ENCODE assay signal across 16 cellular contexts in the genomic region with DNA sequence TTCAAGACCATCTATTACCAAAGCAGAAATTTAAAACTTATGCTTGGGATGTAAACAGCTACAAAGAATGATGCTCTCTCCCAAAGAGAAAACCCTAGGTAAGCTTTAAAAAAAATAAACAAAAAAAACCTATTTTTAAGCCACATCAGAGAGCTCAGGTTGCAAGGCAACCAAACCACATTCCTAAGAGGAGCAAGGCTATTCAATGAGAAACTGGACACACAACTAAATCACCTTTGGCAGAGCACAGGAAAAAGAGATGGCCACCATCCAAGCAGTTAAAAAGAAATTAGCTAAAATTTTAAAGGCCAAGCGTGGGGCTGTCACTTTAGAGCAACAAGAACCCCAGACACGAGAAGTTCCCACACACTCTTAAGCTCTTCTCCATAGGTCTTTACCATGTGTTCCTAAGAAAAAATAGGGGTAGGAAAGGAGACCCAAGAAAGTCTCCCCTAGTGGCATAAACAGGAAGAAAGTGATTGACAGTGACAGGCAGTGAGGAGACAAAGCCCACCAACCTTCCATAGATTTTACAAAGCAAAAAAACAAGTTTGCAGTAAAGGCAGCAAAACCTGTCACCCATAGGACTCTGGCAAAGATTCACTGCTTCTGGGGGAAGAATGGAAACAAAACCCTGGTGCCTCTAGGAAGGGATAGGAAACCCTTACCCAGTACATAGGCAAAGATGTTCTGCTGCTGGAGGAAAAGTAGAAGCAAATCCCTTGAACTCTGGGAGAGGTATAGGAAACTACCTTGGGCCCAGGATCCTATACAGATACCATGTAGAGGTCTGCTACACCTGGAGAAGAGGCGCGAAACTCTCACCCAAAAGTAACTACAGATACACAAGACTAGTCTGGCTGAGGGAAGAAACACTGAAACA.
DNase-seq lines count a peak whose midpoint lies in the region; ATAC-seq, FAIRE-seq and TF ChIP-seq lines count a peak whose summit lies in the region.
"Had no signal": no experiment of that assay in that cellular context is flagged by ENCODE, and none has a peak within 500 bp of the region (broad histone marks: within the 10 kb centered on the region; RNA-seq: fewer than 3 reads in every experiment).

No MANE protein-coding gene starts in this region.

- no peak overlapping the region for H3K4me3 Mint-ChIP-seq in neural crest cell
- H3K4me3 Mint-ChIP-seq: activated T-helper 1 cell treated with anti-CD3 and anti-CD28 coated beads, Interleukin-12 subunit alpha, Interleukin-12 subunit beta, Interleukin-2, Interleukin-4 antibody, amounts not matched to agents 30 ng/mL and 10 ng/mL and 1 ng/mL, durations not matched to agents 14 hours and 24 hours and 36 hours; IgD-negative memory B cell had no signal

- no peak overlapping the region for H3K4me3 ChIP-seq in GM12864 (ENCODE audit: low read depth, low read length)
- no peak overlapping the region for H3K4me3 ChIP-seq in bronchial epithelial cell (ENCODE audit: low read depth, low read length)
- no peak overlapping the region for H3K4me3 ChIP-seq in brain microvascular endothelial cell (ENCODE audit: low read depth, low read length)

- H3K9me3 Mint-ChIP-seq in neural crest cell = no peaks in the 10 kb centered on the region
- H3K9me3 Mint-ChIP-seq: activated T-helper 1 cell treated with anti-CD3 and anti-CD28 coated beads, Interleukin-12 subunit alpha, Interleukin-12 subunit beta, Interleukin-2, Interleukin-4 antibody, amounts not matched to agents 30 ng/mL and 10 ng/mL and 1 ng/mL, durations not matched to agents 14 hours and 24 hours and 36 hours; IgD-negative memory B cell had no signal

- TF ChIP-seq CTCF in GM12864 (IDR thresholded peaks at IDR 0.05; ENCODE audit: low read depth, low read length, missing control alignments) (peak; percentile 16), LNCAP (IDR thresholded peaks at IDR 0.05) (peak; percentile 9; the same call in 1 of the 2 replicates), bronchial epithelial cell (IDR thresholded peaks at IDR 0.05; ENCODE audit: insufficient read depth, low read length, severe bottlenecking) (no peak), neural crest cell (conservative IDR thresholded peaks at IDR 0.05) (peak; percentile 32), brain microvascular endothelial cell (IDR thresholded peaks at IDR 0.05; ENCODE audit: low read depth, low read length, missing control alignments) (no peak)

- H3K27ac Mint-ChIP-seq in neural crest cell (ENCODE audit: unreplicated experiment) = no peak overlapping the region
- H3K27ac Mint-ChIP-seq: activated T-helper 1 cell treated with anti-CD3 and anti-CD28 coated beads, Interleukin-12 subunit alpha, Interleukin-12 subunit beta, Interleukin-2, Interleukin-4 antibody, amounts not matched to agents 30 ng/mL and 10 ng/mL and 1 ng/mL, durations not matched to agents 14 hours and 24 hours and 36 hours had no signal

- H3K36me3 ChIP-seq in bronchial epithelial cell (ENCODE audit: control insufficient read depth, insufficient read depth, low read length) (no peaks in the 10 kb centered on the region), brain microvascular endothelial cell (replicated peaks) (peaks cover 2% of the 10 kb centered on the region)

- in situ Hi-C loops in brain microvascular endothelial cell (cut with HindIII; ENCODE audit: low pct_ligation_motif_present, low sequenced_read_pairs) = no loop called here

- FAIRE-seq in bronchial epithelial cell (lab: Jason Lieb, UNC) = no peak
- FAIRE-seq: kidney had no signal

- H3K27me3 Mint-ChIP-seq in neural crest cell (ENCODE audit: low read depth) = no peaks in the 10 kb centered on the region
- H3K27me3 Mint-ChIP-seq: IgD-negative memory B cell had no signal

- peaks cover 3% of the 10 kb centered on the region for H3K4me1 Mint-ChIP-seq in neural crest cell

- ATAC-seq in HG03565 (IDR thresholded peaks at IDR 0.05; ENCODE audit: unreplicated experiment) = no peak
- ATAC-seq in GM21515 (IDR thresholded peaks at IDR 0.05; ENCODE audit: unreplicated experiment) = no peak
- ATAC-seq in GM18909 (IDR thresholded peaks at IDR 0.05; ENCODE audit: poor library complexity, unreplicated experiment) = no peak
- ATAC-seq: Right ventricle myocardium inferior had no signal

- H3K27ac ChIP-seq in brain microvascular endothelial cell = no peak overlapping the region

- DNase-seq in GM12864 (ENCODE audit: low read depth) (no peak), bronchial epithelial cell (ENCODE audit: low read depth) (peak; percentile 29), neural crest cell (ENCODE audit: low read depth, low spot score) (no peak), brain microvascular endothelial cell (no peak)
- DNase-seq: activated CD4-positive, CD25-positive, alpha-beta regulatory T cell; kidney; NCI-H226; nucleus accumbens; stimulated activated naive CD4-positive, alpha-beta T cell treated with Interleukin-2 at 50 U/mL for 16 hours had no signal

- peaks cover 14% of the 10 kb centered on the region for H3K36me3 Mint-ChIP-seq in neural crest cell (ENCODE audit: low read depth)

- H3K27me3 ChIP-seq in bronchial epithelial cell (ENCODE audit: control insufficient read depth, insufficient read depth, low read length) (no peaks in the 10 kb centered on the region), brain microvascular endothelial cell (replicated peaks) (no peaks in the 10 kb centered on the region)

Comparison
In these comparisons a context has a peak if more than half of its experiments do, and no peak if none do; other contexts are left out.
1. CTCF ChIP-seq: peak in GM12864 (single experiment), LNCAP (single experiment) and neural crest cell (single experiment); none in bronchial epithelial cell (single experiment) and brain microvascular endothelial cell (single experiment).